ENCODE assay signal across 26 cellular contexts in the genomic region with DNA sequence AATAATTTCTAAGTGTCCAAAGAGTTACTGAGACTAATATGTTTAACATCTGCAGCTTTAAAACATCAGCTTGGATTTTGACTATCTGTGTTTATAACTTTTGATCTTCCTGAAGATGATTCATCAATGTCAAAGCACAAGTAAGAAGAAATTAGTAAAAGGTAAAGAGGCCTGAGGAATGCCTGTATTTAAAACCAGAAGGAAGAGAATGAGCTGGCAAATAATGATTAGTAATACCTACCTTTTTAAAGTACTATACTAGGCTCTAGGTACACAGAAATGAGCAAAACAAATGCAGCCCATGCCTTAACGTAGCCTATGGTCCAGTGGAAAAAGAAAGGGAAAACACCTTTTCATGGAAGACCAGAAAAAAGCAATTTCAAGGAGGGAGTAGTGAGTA.
DNase-seq lines count a peak whose midpoint lies in the region; ATAC-seq and TF ChIP-seq lines count a peak whose summit lies in the region.
"Had no signal": no experiment of that assay in that cellular context is flagged by ENCODE, and none has a peak within 500 bp of the region (broad histone marks: within the 10 kb centered on the region; RNA-seq: fewer than 3 reads in every experiment).

No MANE protein-coding gene starts in this region.

- H3K27ac ChIP-seq in foreskin keratinocyte = no peak overlapping the region
- H3K27ac ChIP-seq: gastroesophageal sphincter, SJSA1, upper lobe of right lung had no signal

- H3K4me1 ChIP-seq in foreskin keratinocyte = no peaks in the 10 kb centered on the region
- H3K4me1 ChIP-seq: gastroesophageal sphincter, SJSA1, upper lobe of right lung had no signal

- TF ChIP-seq CTCF in foreskin keratinocyte (conservative IDR thresholded peaks at IDR 0.05) = no peak

- peak in 1 of 2 donors; percentile 8 for DNase-seq in foreskin keratinocyte
- no peak for DNase-seq in T-helper 2 cell
- DNase-seq in glomerular visceral epithelial cell (ENCODE audit: extremely low spot score) = no peak
- DNase-seq in DMS53 (lab: John Stamatoyannopoulos, UW) = no peak
- DNase-seq: activated CD4-positive, alpha-beta T cell treated with anti-CD3 and anti-CD28 coated beads, Interleukin-2, amount 50 U/mL, for 4 hours; activated CD4-positive, CD25-positive, alpha-beta regulatory T cell; activated naive CD4-positive, alpha-beta T cell; activated T-cell treated with anti-CD3 and anti-CD28 coated beads, Interleukin-2, amount 50 U/mL, for 72 hours; C1 segment of cervical spinal cord; DMS79 treated with DMSO at 0.1 percent for 48 hours; left ventricle myocardium superior; NCI-H1417; NCI-H2081; NCI-H345; RPMI8226; stimulated activated CD4-positive, alpha-beta T cell treated with anti-CD3 and anti-CD28 coated beads, Interleukin-4, amount 100 ng/mL, for 4 hours; stimulated activated naive B cell treated with anti-CD40 and anti-IgM and Interleukin-4, amounts not matched to agents 10 μg/mL and 1 μg/mL and 100 μg/mL, for 72 hours; T-cell; upper lobe of right lung had no signal

- H3K27me3 ChIP-seq in foreskin keratinocyte = no peaks in the 10 kb centered on the region
- H3K27me3 ChIP-seq: gastroesophageal sphincter, SJSA1, upper lobe of right lung had no signal

- ATAC-seq in GM18870 (IDR thresholded peaks at IDR 0.05; ENCODE audit: unreplicated experiment) = peak; percentile 56
- ATAC-seq in HG02610 (IDR thresholded peaks at IDR 0.05; ENCODE audit: unreplicated experiment) = peak; percentile 86
- peak; percentile 43 for ATAC-seq in HG03060 (IDR thresholded peaks at IDR 0.05; ENCODE audit: low read depth, unreplicated experiment)
- peak; percentile 46 for ATAC-seq in foreskin keratinocyte
- ATAC-seq: activated T-cell treated with anti-CD3 and anti-CD28 coated beads, Interleukin-2, amount 50 U/mL, for 72 hours; gastroesophageal sphincter; K562; left ventricle myocardium superior; sciatic nerve; stimulated activated naive B cell treated with anti-CD40 and anti-IgM and Interleukin-4, amounts not matched to agents 10 μg/mL and 1 μg/mL and 100 μg/mL, for 72 hours; T-cell; upper lobe of right lung had no signal
